Comparison of ENCODE assay signal across 8 cellular contexts in the genomic region with DNA sequence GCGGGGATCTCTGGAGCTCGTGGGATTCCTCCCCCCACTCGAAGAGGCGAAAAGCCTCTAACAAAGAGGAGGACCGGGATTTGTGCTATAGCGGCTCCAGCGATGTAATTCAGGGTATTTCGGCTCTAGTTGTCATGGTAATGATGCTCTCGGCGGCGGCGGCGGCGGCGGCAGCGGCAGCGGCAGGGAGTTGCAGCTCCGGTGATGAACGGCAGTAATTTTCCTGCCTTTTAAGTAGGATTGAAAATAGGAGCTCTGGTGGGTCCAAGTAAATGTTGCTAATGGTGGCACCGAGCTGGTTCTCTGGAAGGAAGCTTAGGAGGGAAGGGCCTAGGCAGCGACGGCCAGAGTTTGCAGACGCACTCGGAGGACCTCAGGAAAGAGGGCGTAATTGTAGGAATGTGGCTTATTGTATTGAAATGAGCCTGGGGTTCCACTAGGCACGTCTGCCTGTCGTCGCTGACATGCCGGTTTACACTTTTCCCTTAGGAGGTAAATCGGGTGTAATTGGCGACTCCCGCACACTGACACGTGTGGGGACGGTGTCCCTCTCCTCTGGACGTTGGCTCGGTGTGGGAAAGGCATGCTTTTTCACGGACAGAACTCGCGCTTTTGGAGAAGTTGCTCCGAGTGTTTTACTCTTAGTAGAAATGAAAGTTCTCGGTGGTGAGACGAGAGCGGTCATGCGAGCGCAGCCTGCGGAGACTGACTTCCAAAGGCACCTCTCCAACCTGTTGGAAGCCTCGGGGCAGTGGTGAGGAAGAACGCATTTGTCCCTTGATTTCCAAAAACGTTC. TPM values are rescaled to one million over a fixed set of nuclear protein-coding genes. Genes with fewer than 3 reads are reported as not detected.
DNase-seq lines count a peak whose midpoint lies in the region; ATAC-seq, FAIRE-seq and TF ChIP-seq lines count a peak whose summit lies in the region.

No MANE protein-coding gene starts in this region.

- H3K4me1 ChIP-seq in H1 (replicated peaks in 1 of 4; ENCODE audit: control insufficient read depth in 3 of 4, insufficient read depth in 4 of 4, low read length in 3 of 4): peaks cover 0 to 29% (median 13%) of the 10 kb centered on the region in 4 experiments; a peak in 6 of 7 replicates
- H3K4me1 ChIP-seq in mucosa of descending colon (ENCODE audit: low read depth): peaks cover 47% of the 10 kb centered on the region
- H3K4me1 ChIP-seq in subcutaneous abdominal adipose tissue (ENCODE audit: control insufficient read depth in 5 of 5, insufficient read depth in 5 of 5, low read length in 5 of 5): peaks cover 0 to 65% (median 59%) of the 10 kb centered on the region in 5 donors

- H3K4me2 ChIP-seq in H1 (ENCODE audit: insufficient read depth in 1 of 2, low read depth in 2 of 2, low read length in 2 of 2): peak overlapping the region; percentile 99 to 100

- no peak overlapping the region for H4K91ac ChIP-seq in H1 (replicated peaks; ENCODE audit: insufficient read length, low read length)

- peak; percentile 40 for DNase-seq in NCI-H1694 treated with DMSO at 0.1 percent for 48 hours (lab: John Stamatoyannopoulos, UW)
- DNase-seq in NCI-H1694 (lab: John Stamatoyannopoulos, UW): no peak
- DNase-seq in NCI-H2171 (lab: John Stamatoyannopoulos, UW): peak; percentile 38
- DNase-seq in activated CD4-positive, alpha-beta memory T cell treated with anti-CD3 and anti-CD28 coated beads, Interleukin-2, amount 10 ng/mL, durations not matched to agents 7 days and 5 days: peak; percentile 53
- peak in 1 of 2 experiments; percentile 84 for DNase-seq in H1 (ENCODE audit: low read depth in 1 of 2, low spot score in 2 of 2)
- peak; percentile 47 to 61 (median 56) for DNase-seq in mucosa of descending colon

- peaks cover 0 to 6% of the 10 kb centered on the region in 2 experiments; a peak in 1 of 4 replicates for H3K79me2 ChIP-seq in H1 (ENCODE audit: control insufficient read depth in 1 of 2, insufficient read depth in 2 of 2, low read length in 2 of 2)

- H3K9ac ChIP-seq in H1 (replicated peaks in 1 of 4; ENCODE audit: extremely low read depth in 1 of 4, low read depth in 3 of 4, low read length in 3 of 4): no peak overlapping the region; a peak in 2 of 7 replicates
- H3K9ac ChIP-seq in subcutaneous abdominal adipose tissue (ENCODE audit: low read length in 5 of 5): peak overlapping the region in 4 of 5 donors; percentile 77 to 93 (median 82)

- H4K5ac ChIP-seq in H1 (ENCODE audit: insufficient read length, low read depth, low read length): no peak overlapping the region

- no peak overlapping the region for H2BK12ac ChIP-seq in H1 (ENCODE audit: low read depth, low read length)

- peaks cover 0 to 3% (median 0%) of the 10 kb centered on the region in 4 experiments; a peak in 1 of 8 replicates for H3K36me3 ChIP-seq in H1 (ENCODE audit: control insufficient read depth in 2 of 4, insufficient read depth in 4 of 4, low read length in 3 of 4)
- H3K36me3 ChIP-seq in mucosa of descending colon (ENCODE audit: low read depth): no peaks in the 10 kb centered on the region
- H3K36me3 ChIP-seq in subcutaneous abdominal adipose tissue (ENCODE audit: control insufficient read depth in 5 of 5, insufficient read depth in 5 of 5, low read length in 5 of 5): no peaks in the 10 kb centered on the region

- H3K27me3 Mint-ChIP-seq in activated CD4-positive, alpha-beta memory T cell treated with anti-CD3 and anti-CD28 coated beads, Interleukin-2, amount 10 ng/mL, durations not matched to agents 7 days and 5 days: peaks cover 55% of the 10 kb centered on the region

- no peak overlapping the region for H3K27ac ChIP-seq in H1 (ENCODE audit: low read depth, low read length)
- peak overlapping the region; percentile 98 for H3K27ac ChIP-seq in subcutaneous abdominal adipose tissue (ENCODE audit: low read depth, low read length)

- TF ChIP-seq CTCF in H1 (IDR thresholded peaks at IDR 0.05; ENCODE audit: control extremely low read depth in 1 of 3, insufficient read depth in 1 of 3, low read depth in 1 of 3, low read length in 3 of 3) (no peak), mucosa of descending colon (IDR thresholded peaks at IDR 0.05) (no peak)

- peaks cover 73% of the 10 kb centered on the region for H3K4me1 Mint-ChIP-seq in activated CD4-positive, alpha-beta memory T cell treated with anti-CD3 and anti-CD28 coated beads, Interleukin-2, amount 10 ng/mL, durations not matched to agents 7 days and 5 days

- H2BK120ac ChIP-seq in H1 (replicated peaks; ENCODE audit: low read depth, low read length): no peak overlapping the region

- 3% methylated on average over 49 of the region's 49 CpGs; no CpG with 5 or more reads in 1 of the 2 experiments for WGBS in H1 (ENCODE audit: extremely low coverage in 1 of 2, insufficient coverage in 1 of 2, insufficient read length in 1 of 2, insufficient replicate concordance in 2 of 2, low coverage in 1 of 2, low lambda C conversion rate in 2 of 2, missing lambda C conversion rate in 1 of 2), 2 experiments

- ATAC-seq in mucosa of descending colon (no peak), HG02870 (IDR thresholded peaks at IDR 0.05; ENCODE audit: unreplicated experiment) (no peak)

- no peak overlapping the region for H2BK20ac ChIP-seq in H1 (ENCODE audit: low read length)

- 0 out of 2 replicates have a peak overlapping the region, but pooled peaks have one; percentile 61 for H2BK15ac ChIP-seq in H1 (ENCODE audit: low read length)

- H3K4me3 Mint-ChIP-seq in activated CD4-positive, alpha-beta memory T cell treated with anti-CD3 and anti-CD28 coated beads, Interleukin-2, amount 10 ng/mL, durations not matched to agents 7 days and 5 days: peak overlapping the region; percentile 91

- TF ChIP-seq POLR2A in H1 (IDR thresholded peaks at IDR 0.05; ENCODE audit: control extremely low read depth in 1 of 2, low read depth in 2 of 2, low read length in 2 of 2): no peak

- TF ChIP-seq EP300 in H1 (IDR thresholded peaks at IDR 0.05; ENCODE audit: borderline replicate concordance in 1 of 2, low read depth in 2 of 2, low read length in 2 of 2): peak in 1 of 2 experiments; percentile 80; a peak in 2 of 3 replicates

- intact Hi-C loops in mucosa of descending colon (cut with DNase I, micrococcal nuclease): no loop called here

- H4K8ac ChIP-seq in H1 (ENCODE audit: extremely low read depth, insufficient read depth, low read length): no peak overlapping the region

- H3K23ac ChIP-seq in H1 (ENCODE audit: insufficient read length): no peak overlapping the region

- H2AFZ ChIP-seq in H1 (ENCODE audit: low read length): no peak overlapping the region

- H3K9me3 Mint-ChIP-seq in activated CD4-positive, alpha-beta memory T cell treated with anti-CD3 and anti-CD28 coated beads, Interleukin-2, amount 10 ng/mL, durations not matched to agents 7 days and 5 days: no peaks in the 10 kb centered on the region

- 0 out of 2 replicates have a peak, but pooled peaks cover 3% of the 10 kb centered on the region for H3K79me1 ChIP-seq in H1 (ENCODE audit: low read depth, low read length)

- no peak overlapping the region for H3K14ac ChIP-seq in H1 (ENCODE audit: insufficient read length)

- H3K9me3 ChIP-seq in H1 (ENCODE audit: insufficient read depth in 2 of 2, low read depth in 1 of 2, low read length in 1 of 2) (no peaks in the 10 kb centered on the region), mucosa of descending colon (no peaks in the 10 kb centered on the region), subcutaneous abdominal adipose tissue (ENCODE audit: control insufficient read depth in 5 of 5, low read length in 5 of 5) (no peaks in the 10 kb centered on the region)

- no peak for TF ChIP-seq RAD21 in H1 (IDR thresholded peaks at IDR 0.05 in 1 of 2, conservative IDR thresholded peaks at IDR 0.05 in 1 of 2; ENCODE audit: low read depth in 2 of 2, low read length in 2 of 2)

- H3K4me3 ChIP-seq in H1 (ENCODE audit: extremely low read depth in 1 of 4, insufficient read depth in 2 of 4, low read depth in 3 of 4, low read length in 4 of 4) (peak overlapping the region; percentile 65 to 83 (median 67)), mucosa of descending colon (no peak overlapping the region), subcutaneous abdominal adipose tissue (ENCODE audit: low read depth in 1 of 5, low read length in 5 of 5) (peak overlapping the region; percentile 83 to 95 (median 91))

- peaks cover 44% of the 10 kb centered on the region for H3K23me2 ChIP-seq in H1 (ENCODE audit: low read depth, low read length)

- CTCF ChIA-PET in activated CD4-positive, alpha-beta memory T cell treated with anti-CD3 and anti-CD28 coated beads, Interleukin-2, amount 10 ng/mL, durations not matched to agents 7 days and 5 days (lab: Charles Lee): interaction anchor here (0.8 to 1.5 kb wide), 3 partner anchors 83 to 638 kb away, joined by 3 to 6 read pairs (median 3); no protein-coding TSS in a partner anchor
- CTCF ChIA-PET in H1 (lab: Charles Lee; ENCODE audit: partially characterized antibody): interaction anchor here (0.5 to 1.4 kb wide), 5 partner anchors 20 to 124 kb away, joined by 3 read pairs; no protein-coding TSS in a partner anchor

- H3K27ac Mint-ChIP-seq in activated CD4-positive, alpha-beta memory T cell treated with anti-CD3 and anti-CD28 coated beads, Interleukin-2, amount 10 ng/mL, durations not matched to agents 7 days and 5 days: peak overlapping the region; percentile 7

- H3K18ac ChIP-seq in H1 (ENCODE audit: extremely low read depth, low read length): no peak overlapping the region; the same call in 1 of the 2 replicates

- H3K56ac ChIP-seq in H1 (replicated peaks; ENCODE audit: insufficient read length, low read depth, low read length): no peak overlapping the region

- H3K27me3 ChIP-seq in H1 (replicated peaks in 1 of 4; ENCODE audit: control insufficient read depth in 3 of 4, extremely low read depth in 1 of 4, insufficient read depth in 3 of 4, low read length in 3 of 4) (peaks cover 48 to 77% (median 72%) of the 10 kb centered on the region in 4 experiments), subcutaneous abdominal adipose tissue (ENCODE audit: control insufficient read depth in 5 of 5, insufficient read depth in 4 of 5, low read length in 5 of 5) (peaks cover 16 to 44% (median 28%) of the 10 kb centered on the region in 5 donors)

- no peak overlapping the region for H3K4ac ChIP-seq in H1 (replicated peaks; ENCODE audit: insufficient read length, low read depth, low read length)

- POLR2A ChIA-PET in activated CD4-positive, alpha-beta memory T cell treated with anti-CD3 and anti-CD28 coated beads, Interleukin-2, amount 10 ng/mL, durations not matched to agents 7 days and 5 days (lab: Charles Lee): interaction anchor here (1.4 to 2.3 kb wide), 2 partner anchors 84 to 601 kb away, joined by 6 to 13 read pairs; partner anchors contain the start of genes ALG2, SEC61B and STX17
- POLR2A ChIA-PET in H1 (lab: Charles Lee; ENCODE audit: partially characterized antibody): interaction anchor here (1.4 kb wide), 1 partner anchor 39 kb away, joined by 5 read pairs; no protein-coding TSS in a partner anchor

- peaks cover 5 to 14% of the 10 kb centered on the region in 2 experiments for H4K20me1 ChIP-seq in H1 (replicated peaks in 1 of 2; ENCODE audit: control insufficient read depth in 1 of 2, insufficient read depth in 2 of 2, low read length in 2 of 2)

- FAIRE-seq in H1 (lab: Jason Lieb, UNC): no peak

- peaks cover 5% of the 10 kb centered on the region for H3K36me3 Mint-ChIP-seq in activated CD4-positive, alpha-beta memory T cell treated with anti-CD3 and anti-CD28 coated beads, Interleukin-2, amount 10 ng/mL, durations not matched to agents 7 days and 5 days (ENCODE audit: low read depth)

- no peak overlapping the region for H2AK5ac ChIP-seq in H1 (ENCODE audit: low read depth, low read length)

- no peak overlapping the region for H2BK5ac ChIP-seq in H1 (ENCODE audit: low read depth, low read length)

RNA-seq across cellular contexts. Expression of gene NR4A3, which starts 1.1 kb away (rescaled TPM):
- total RNA-seq in activated CD4-positive, alpha-beta memory T cell treated with anti-CD3 and anti-CD28 coated beads, Interleukin-2, amount 10 ng/mL, durations not matched to agents 7 days and 5 days: 1 to 10 TPM; 3.0 to 3.2 TPM
- 0.23 and 0.30 TPM in 2 replicates for total RNA-seq in H1 (2021; fragmentation: NEBNext Ultra II Directional; extraction: Animal tissue kit (Norgen Biotek cat#: 25700))
- polyA plus RNA-seq in H1 (2011; rRNA removed): 0.05 and 0.06 TPM in 2 replicates
- polyA plus RNA-seq in H1 (2011; cell fraction: cytosol; rRNA removed): 0.05 TPM
- polyA plus RNA-seq in H1 (2011; cell fraction: nucleus; rRNA removed): 0.23 TPM
- 0.04 to 0.11 TPM (median 0.07 TPM) in 4 replicates for polyA plus RNA-seq in H1 (2012, experiment 1 of 2)
- polyA plus RNA-seq in H1 (2012, experiment 2 of 2): 0.04 TPM
- polyA plus RNA-seq in H1 (2013, experiment 1 of 2): 0.14 TPM
- 0.13 TPM for polyA plus RNA-seq in H1 (2013, experiment 2 of 2)
- 0.16 TPM in 1 of 2 replicates, not detected in the other for polyA minus RNA-seq in H1 (2011; rRNA and poly(A)+ RNA removed)
- 0.29 TPM for polyA minus RNA-seq in H1 (2011; cell fraction: cytosol; rRNA and poly(A)+ RNA removed)
- 0.30 TPM for polyA minus RNA-seq in H1 (2011; cell fraction: nucleus; rRNA and poly(A)+ RNA removed)
- total RNA-seq in mucosa of descending colon: 10 to 100 TPM in 1 of 3 donors, under 1 TPM in 2; 0.51 to 25.0 (median 0.69) TPM

Comparison
In these comparisons a context has a peak if more than half of its experiments do, and no peak if none do; other contexts are left out.
1. H3K9ac ChIP-seq: peak in subcutaneous abdominal adipose tissue (4 of 5); none in H1 (0 of 4).